Comparison of ENCODE assay signal across 14 cellular contexts in the genomic region with DNA sequence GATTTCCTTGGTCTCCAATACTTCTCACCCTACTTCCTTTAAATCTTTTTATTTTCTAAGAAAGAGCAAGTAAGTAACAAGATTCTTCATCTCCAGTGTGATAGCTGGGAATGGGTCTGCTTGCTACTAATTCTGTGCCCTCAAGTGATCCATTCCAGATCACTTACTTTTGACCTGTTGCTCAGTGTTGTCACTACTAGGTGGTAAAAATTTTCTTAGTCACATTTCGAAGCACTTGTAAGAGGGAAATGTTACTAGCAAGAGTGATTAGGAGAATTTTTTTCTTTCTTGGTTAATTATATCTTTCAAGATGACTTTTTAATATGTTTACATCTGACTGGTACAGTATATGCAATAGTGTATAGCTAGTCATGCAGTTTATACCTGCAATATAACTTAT. TPM values are rescaled to one million over a fixed set of nuclear protein-coding genes. Genes with fewer than 3 reads are reported as not detected.
A peak's percentile ranks its signal among the peaks of the same experiment; 100 is the strongest.
DNase-seq lines count a peak whose midpoint lies in the region; TF ChIP-seq lines count a peak whose summit lies in the region.
"Had no signal": no experiment of that assay in that cellular context is flagged by ENCODE, and none has a peak within 500 bp of the region (broad histone marks: within the 10 kb centered on the region; RNA-seq: fewer than 3 reads in every experiment).

No MANE protein-coding gene starts in this region.

- peaks cover 90% of the 10 kb centered on the region for H3K79me2 ChIP-seq in SU-DHL-6 (ENCODE audit: insufficient read depth, low read length)

- POLR2A ChIA-PET in activated CD4-positive, alpha-beta T cell treated with anti-CD3 and anti-CD28 coated beads, Interleukin-2, amount 10 ng/mL, durations not matched to agents 7 days and 5 days (lab: Charles Lee) = no interaction called here

- H3K4me1 ChIP-seq in skeletal muscle satellite cell (ENCODE audit: control insufficient read depth, insufficient read depth, low read length) = peaks cover 35% of the 10 kb centered on the region

- H2AFZ ChIP-seq in SU-DHL-6 (ENCODE audit: low read depth, low read length, severe bottlenecking) = no peak overlapping the region

- H3K36me3 Mint-ChIP-seq in activated CD4-positive, alpha-beta T cell treated with anti-CD3 and anti-CD28 coated beads, Interleukin-2, amount 10 ng/mL, durations not matched to agents 7 days and 5 days (ENCODE audit: low read depth) = peaks cover 72% of the 10 kb centered on the region

- no peak for TF ChIP-seq CTCF in SU-DHL-6 (IDR thresholded peaks at IDR 0.05; ENCODE audit: insufficient read depth, low read length, poor library complexity, severe bottlenecking)
- TF ChIP-seq CTCF in fibroblast of villous mesenchyme (IDR thresholded peaks at IDR 0.05; ENCODE audit: insufficient read depth, low read depth, low read length) = no peak

- H3K9me3 Mint-ChIP-seq in activated CD4-positive, alpha-beta T cell treated with anti-CD3 and anti-CD28 coated beads, Interleukin-2, amount 10 ng/mL, durations not matched to agents 7 days and 5 days = peaks cover 2% of the 10 kb centered on the region

- peaks cover 64% of the 10 kb centered on the region for H3K4me1 Mint-ChIP-seq in activated CD4-positive, alpha-beta T cell treated with anti-CD3 and anti-CD28 coated beads, Interleukin-2, amount 10 ng/mL, durations not matched to agents 7 days and 5 days

- H3K4me2 ChIP-seq in SU-DHL-6 (ENCODE audit: low read depth, low read length, poor library complexity, severe bottlenecking) = peak overlapping the region; percentile 98
- peak overlapping the region; percentile 90 for H3K4me2 ChIP-seq in skeletal muscle satellite cell (ENCODE audit: low read length)

- H3K4me3 Mint-ChIP-seq in activated CD4-positive, alpha-beta T cell treated with anti-CD3 and anti-CD28 coated beads, Interleukin-2, amount 10 ng/mL, durations not matched to agents 7 days and 5 days = peak overlapping the region; percentile 94

- no peak for DNase-seq in activated CD4-positive, alpha-beta T cell treated with anti-CD3 and anti-CD28 coated beads, Interleukin-2, amount 10 ng/mL, durations not matched to agents 7 days and 5 days
- DNase-seq in activated CD4-positive, alpha-beta T cell treated with anti-CD3 and anti-CD28 coated beads, Interleukin-2, amount 50 U/mL, for 1 hour = no peak
- peak; percentile 35 for DNase-seq in fibroblast of villous mesenchyme (ENCODE audit: low read depth)
- no peak for DNase-seq in NCI-H345 treated with DMSO at 0.1 percent for 48 hours (lab: John Stamatoyannopoulos, UW; ENCODE audit: unreplicated experiment)
- DNase-seq in NCI-H187 treated with DMSO at 0.1 percent for 48 hours (lab: John Stamatoyannopoulos, UW) = no peak
- no peak for DNase-seq in NCI-H146 (lab: John Stamatoyannopoulos, UW)
- DNase-seq: effector memory CD4-positive, alpha-beta T cell; NCI-H1930; stimulated activated CD4-positive, alpha-beta T cell treated with anti-CD3 and anti-CD28 coated beads, Interleukin-2, amount 100 ng/mL, for 48 hours had no signal

- H3K27ac Mint-ChIP-seq in activated CD4-positive, alpha-beta T cell treated with anti-CD3 and anti-CD28 coated beads, Interleukin-2, amount 10 ng/mL, durations not matched to agents 7 days and 5 days = peak overlapping the region; percentile 70

- H3K9me2 ChIP-seq in SU-DHL-6 (replicated peaks; ENCODE audit: insufficient read depth, low read length) = no peaks in the 10 kb centered on the region

- CTCF ChIA-PET in activated CD4-positive, alpha-beta T cell treated with anti-CD3 and anti-CD28 coated beads, Interleukin-2, amount 10 ng/mL, durations not matched to agents 7 days and 5 days (lab: Charles Lee) = interaction anchor here (1.8 kb wide), 1 partner anchor 49 kb away, joined by 6 read pairs; no protein-coding TSS in a partner anchor

- H3K36me3 ChIP-seq in SU-DHL-6 (ENCODE audit: low read length) (peaks cover 26% of the 10 kb centered on the region), skeletal muscle satellite cell (ENCODE audit: insufficient read depth, low read length) (peaks cover 47% of the 10 kb centered on the region)

- no peaks in the 10 kb centered on the region for H3K27me3 ChIP-seq in SU-DHL-6 (ENCODE audit: low read length)
- H3K27me3 ChIP-seq in skeletal muscle satellite cell (ENCODE audit: control insufficient read depth, insufficient read depth, low read length) = no peaks in the 10 kb centered on the region

- H4K20me1 ChIP-seq in SU-DHL-6 (ENCODE audit: low read depth, low read length) = peaks cover 30% of the 10 kb centered on the region

- H3K4me3 ChIP-seq in SU-DHL-6 (ENCODE audit: insufficient read depth, low read length, poor library complexity, severe bottlenecking) (peak overlapping the region; percentile 85), fibroblast of villous mesenchyme (ENCODE audit: low read depth, low read length) (peak overlapping the region; percentile 2), skeletal muscle satellite cell (ENCODE audit: low read length) (peak overlapping the region; percentile 88)

- no peaks in the 10 kb centered on the region for H3K27me3 Mint-ChIP-seq in activated CD4-positive, alpha-beta T cell treated with anti-CD3 and anti-CD28 coated beads, Interleukin-2, amount 10 ng/mL, durations not matched to agents 7 days and 5 days

- no peak overlapping the region for H3K27ac ChIP-seq in SU-DHL-6 (ENCODE audit: low read depth, low read length)

- H3K9me3 ChIP-seq in SU-DHL-6 (ENCODE audit: insufficient read depth, low read length) = no peaks in the 10 kb centered on the region
- no peaks in the 10 kb centered on the region for H3K9me3 ChIP-seq in skeletal muscle satellite cell (replicated peaks; ENCODE audit: low read length)

- H3F3A ChIP-seq in SU-DHL-6 (ENCODE audit: insufficient read depth) = 0 out of 2 replicates have a peak, but pooled peaks cover 7% of the 10 kb centered on the region

- H3K9ac ChIP-seq in SU-DHL-6 (ENCODE audit: low read length) = no peak overlapping the region
- peak overlapping the region; percentile 14 for H3K9ac ChIP-seq in skeletal muscle satellite cell (ENCODE audit: low read depth, low read length)

RNA-seq across cellular contexts. Expression of a gene that starts 2.2 kb away (rescaled TPM):
- 100 to 1,000 TPM; 186 to 211 TPM for total RNA-seq in activated CD4-positive, alpha-beta T cell treated with anti-CD3 and anti-CD28 coated beads, Interleukin-2, amount 10 ng/mL, durations not matched to agents 7 days and 5 days
- 79.6 and 126 TPM in 2 replicates for total RNA-seq in fibroblast of villous mesenchyme
- total RNA-seq in skeletal muscle satellite cell (2012; rRNA removed) = 74.3 and 85.4 TPM in 2 replicates

RNA-seq across cellular contexts. Expression of a gene that starts 16.8 kb away (rescaled TPM):
- under 1 TPM in 1 of 2 experiments, not detected in 1; 0.65 TPM for total RNA-seq in activated CD4-positive, alpha-beta T cell treated with anti-CD3 and anti-CD28 coated beads, Interleukin-2, amount 10 ng/mL, durations not matched to agents 7 days and 5 days
- not detected in 2 replicates for total RNA-seq in fibroblast of villous mesenchyme
- total RNA-seq in skeletal muscle satellite cell (2012; rRNA removed) = not detected in 2 replicates
- total RNA-seq: left lobe of liver, SK-MEL-5, urinary bladder had no signal

RNA-seq across cellular contexts. Expression of a gene that starts 31.0 kb away (rescaled TPM):
- total RNA-seq in activated CD4-positive, alpha-beta T cell treated with anti-CD3 and anti-CD28 coated beads, Interleukin-2, amount 10 ng/mL, durations not matched to agents 7 days and 5 days = 100 to 1,000 TPM; 781 to 902 TPM
- total RNA-seq in fibroblast of villous mesenchyme = 333 and 503 TPM in 2 replicates
- 606 and 719 TPM in 2 replicates for total RNA-seq in skeletal muscle satellite cell (2012; rRNA removed)

RNA-seq across cellular contexts. Expression of a gene that starts 49.5 kb away (rescaled TPM):
- 100 to 1,000 TPM; 107 to 126 TPM for total RNA-seq in activated CD4-positive, alpha-beta T cell treated with anti-CD3 and anti-CD28 coated beads, Interleukin-2, amount 10 ng/mL, durations not matched to agents 7 days and 5 days
- total RNA-seq in fibroblast of villous mesenchyme = 153 and 165 TPM in 2 replicates
- 132 and 142 TPM in 2 replicates for total RNA-seq in skeletal muscle satellite cell (2012; rRNA removed)

Comparison
In these comparisons a context has a peak if more than half of its experiments do, and no peak if none do; other contexts are left out.
1. H3K4me3 ChIP-seq: peak in every context shown above with its lines; median percentile 88 in skeletal muscle satellite cell; 85 in SU-DHL-6; 2 in fibroblast of villous mesenchyme.